Comparison of ENCODE assay signal across 1 cellular context in genomic region chr11:96012086-96012824, GRCh38.
TF ChIP-seq lines count a peak whose summit lies in the region.

No MANE protein-coding gene starts in this region.

TF ChIP-seq in GM12878, 131 proteins besides CTCF, POLR2A, EP300 and RAD21 (continued from another document):
- TF ChIP-seq ZNF217 (IDR thresholded peaks at IDR 0.05): no peak
- no peak for TF ChIP-seq KDM1A (IDR thresholded peaks at IDR 0.05; ENCODE audit: borderline replicate concordance)
- TF ChIP-seq PRDM15 (CRISPR knock-in tag; IDR thresholded peaks at IDR 0.05): no peak
- TF ChIP-seq PKNOX1 (IDR thresholded peaks at IDR 0.05): peak; percentile 96
- no peak for TF ChIP-seq CUX1 (IDR thresholded peaks at IDR 0.05; ENCODE audit: insufficient replicate concordance, low read depth, low read length)
- no peak; the same call in 1 of the 2 replicates for TF ChIP-seq FOXM1 (IDR thresholded peaks at IDR 0.05; ENCODE audit: low read depth, low read length)
- no peak for TF ChIP-seq RB1 (IDR thresholded peaks at IDR 0.05; ENCODE audit: borderline replicate concordance)
- peak; percentile 89 for TF ChIP-seq BMI1 (IDR thresholded peaks at IDR 0.05; ENCODE audit: borderline replicate concordance)
- no peak for TF ChIP-seq EZH2 (IDR thresholded peaks at IDR 0.05; ENCODE audit: borderline replicate concordance, control insufficient read depth, low read depth, low read length)
- TF ChIP-seq KLF5 (IDR thresholded peaks at IDR 0.05; ENCODE audit: partially characterized antibody): no peak
- TF ChIP-seq BCLAF1 (IDR thresholded peaks at IDR 0.05): no peak
- TF ChIP-seq ZNF592 (IDR thresholded peaks at IDR 0.05): no peak
- TF ChIP-seq NBN (IDR thresholded peaks at IDR 0.05): peak; percentile 92
- no peak for TF ChIP-seq HDGF (IDR thresholded peaks at IDR 0.05)
- no peak for TF ChIP-seq CHD4 (IDR thresholded peaks at IDR 0.05)
- TF ChIP-seq SMARCA5 (IDR thresholded peaks at IDR 0.05): peak; percentile 74; the same call in 1 of the 2 replicates
- TF ChIP-seq MEF2B (IDR thresholded peaks at IDR 0.05; ENCODE audit: partially characterized antibody, poor library complexity, severe bottlenecking): peak; percentile 72
- peak; percentile 67; the same call in 1 of the 2 replicates for TF ChIP-seq SMC3 (IDR thresholded peaks at IDR 0.05; ENCODE audit: borderline replicate concordance, low read length)
- no peak for TF ChIP-seq TARDBP (IDR thresholded peaks at IDR 0.05; ENCODE audit: borderline replicate concordance)
- TF ChIP-seq PAX8 (IDR thresholded peaks at IDR 0.05): no peak
- no peak for TF ChIP-seq CEBPB (IDR thresholded peaks at IDR 0.05; ENCODE audit: borderline replicate concordance in 1 of 2, low read depth in 2 of 2, low read length in 2 of 2)
- TF ChIP-seq HSF1 (IDR thresholded peaks at IDR 0.05; ENCODE audit: low read depth, low read length): no peak
- TF ChIP-seq ZZZ3 (IDR thresholded peaks at IDR 0.05; ENCODE audit: control insufficient read depth, insufficient read length, low read depth): no peak
- peak; percentile 92 for TF ChIP-seq DPF2 (IDR thresholded peaks at IDR 0.05)
- TF ChIP-seq STAT3 (IDR thresholded peaks at IDR 0.05; ENCODE audit: low read depth, low read length): no peak; the same call in 1 of the 2 replicates
- peak; percentile 85 for TF ChIP-seq RELB (IDR thresholded peaks at IDR 0.05; ENCODE audit: low read depth)
- peak; percentile 88 for TF ChIP-seq MXI1 (IDR thresholded peaks at IDR 0.05; ENCODE audit: low read depth, low read length)
- TF ChIP-seq MAX (IDR thresholded peaks at IDR 0.05; ENCODE audit: low read depth, low read length): peak; percentile 72; the same call in 1 of the 2 replicates
- TF ChIP-seq POLR2AphosphoS5 (IDR thresholded peaks at IDR 0.05; ENCODE audit: low read length): no peak
- no peak for TF ChIP-seq SREBF2 (IDR thresholded peaks at IDR 0.05; ENCODE audit: low read length)
- TF ChIP-seq PAX5 (IDR thresholded peaks at IDR 0.05; ENCODE audit: borderline replicate concordance, low read depth, low read length): peak; percentile 92
